ENCODE assay signal across 1 cellular context in the genomic region with DNA sequence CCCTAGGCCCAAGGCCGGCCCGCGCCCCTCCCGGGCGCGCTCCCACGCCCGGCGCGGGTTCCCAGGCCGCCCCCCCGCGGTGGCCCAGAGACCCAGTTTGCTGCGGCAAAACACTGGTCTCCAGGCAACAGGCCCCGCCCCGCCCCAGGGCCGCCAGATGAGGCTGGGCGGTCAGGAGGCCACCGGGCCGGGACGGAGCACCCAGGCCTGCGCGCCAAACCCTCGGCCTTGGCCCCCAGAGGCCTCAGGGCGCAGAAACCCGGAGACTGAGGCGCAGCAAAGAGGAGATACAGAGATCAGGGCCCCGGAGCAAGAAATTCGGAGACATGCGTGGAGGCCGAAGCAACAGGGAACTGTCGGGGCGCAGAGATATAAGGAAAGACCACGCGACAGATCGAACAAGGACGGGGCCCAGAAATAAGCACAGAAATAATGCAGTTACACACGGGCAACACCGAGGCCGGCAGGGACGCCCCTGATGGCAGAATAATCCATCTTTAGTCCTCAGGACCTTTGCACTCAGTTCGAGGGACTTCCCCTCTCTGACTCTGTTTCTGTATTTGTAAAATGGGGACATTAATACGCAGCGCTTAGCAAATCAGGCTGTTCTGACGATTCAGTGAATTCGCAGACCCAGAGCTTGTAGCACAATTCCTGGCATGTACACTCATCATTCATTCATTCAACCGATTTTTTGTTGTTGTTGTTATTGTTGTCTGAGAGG.
TF ChIP-seq lines count a peak whose summit lies in the region.

No MANE protein-coding gene starts in this region.

TF ChIP-seq in K562, 482 proteins besides CTCF, POLR2A, EP300 and RAD21 (continued from another document and continues in another):
- TF ChIP-seq, protein P1, sequence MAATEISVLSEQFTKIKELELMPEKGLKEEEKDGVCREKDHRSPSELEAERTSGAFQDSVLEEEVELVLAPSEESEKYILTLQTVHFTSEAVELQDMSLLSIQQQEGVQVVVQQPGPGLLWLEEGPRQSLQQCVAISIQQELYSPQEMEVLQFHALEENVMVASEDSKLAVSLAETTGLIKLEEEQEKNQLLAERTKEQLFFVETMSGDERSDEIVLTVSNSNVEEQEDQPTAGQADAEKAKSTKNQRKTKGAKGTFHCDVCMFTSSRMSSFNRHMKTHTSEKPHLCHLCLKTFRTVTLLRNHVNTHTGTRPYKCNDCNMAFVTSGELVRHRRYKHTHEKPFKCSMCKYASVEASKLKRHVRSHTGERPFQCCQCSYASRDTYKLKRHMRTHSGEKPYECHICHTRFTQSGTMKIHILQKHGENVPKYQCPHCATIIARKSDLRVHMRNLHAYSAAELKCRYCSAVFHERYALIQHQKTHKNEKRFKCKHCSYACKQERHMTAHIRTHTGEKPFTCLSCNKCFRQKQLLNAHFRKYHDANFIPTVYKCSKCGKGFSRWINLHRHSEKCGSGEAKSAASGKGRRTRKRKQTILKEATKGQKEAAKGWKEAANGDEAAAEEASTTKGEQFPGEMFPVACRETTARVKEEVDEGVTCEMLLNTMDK (IDR thresholded peaks at IDR 0.05; ENCODE audit: borderline replicate concordance, insufficient read depth, low read depth, low read length, poor library complexity, severe bottlenecking): peak; percentile 93
- TF ChIP-seq, protein P2, sequence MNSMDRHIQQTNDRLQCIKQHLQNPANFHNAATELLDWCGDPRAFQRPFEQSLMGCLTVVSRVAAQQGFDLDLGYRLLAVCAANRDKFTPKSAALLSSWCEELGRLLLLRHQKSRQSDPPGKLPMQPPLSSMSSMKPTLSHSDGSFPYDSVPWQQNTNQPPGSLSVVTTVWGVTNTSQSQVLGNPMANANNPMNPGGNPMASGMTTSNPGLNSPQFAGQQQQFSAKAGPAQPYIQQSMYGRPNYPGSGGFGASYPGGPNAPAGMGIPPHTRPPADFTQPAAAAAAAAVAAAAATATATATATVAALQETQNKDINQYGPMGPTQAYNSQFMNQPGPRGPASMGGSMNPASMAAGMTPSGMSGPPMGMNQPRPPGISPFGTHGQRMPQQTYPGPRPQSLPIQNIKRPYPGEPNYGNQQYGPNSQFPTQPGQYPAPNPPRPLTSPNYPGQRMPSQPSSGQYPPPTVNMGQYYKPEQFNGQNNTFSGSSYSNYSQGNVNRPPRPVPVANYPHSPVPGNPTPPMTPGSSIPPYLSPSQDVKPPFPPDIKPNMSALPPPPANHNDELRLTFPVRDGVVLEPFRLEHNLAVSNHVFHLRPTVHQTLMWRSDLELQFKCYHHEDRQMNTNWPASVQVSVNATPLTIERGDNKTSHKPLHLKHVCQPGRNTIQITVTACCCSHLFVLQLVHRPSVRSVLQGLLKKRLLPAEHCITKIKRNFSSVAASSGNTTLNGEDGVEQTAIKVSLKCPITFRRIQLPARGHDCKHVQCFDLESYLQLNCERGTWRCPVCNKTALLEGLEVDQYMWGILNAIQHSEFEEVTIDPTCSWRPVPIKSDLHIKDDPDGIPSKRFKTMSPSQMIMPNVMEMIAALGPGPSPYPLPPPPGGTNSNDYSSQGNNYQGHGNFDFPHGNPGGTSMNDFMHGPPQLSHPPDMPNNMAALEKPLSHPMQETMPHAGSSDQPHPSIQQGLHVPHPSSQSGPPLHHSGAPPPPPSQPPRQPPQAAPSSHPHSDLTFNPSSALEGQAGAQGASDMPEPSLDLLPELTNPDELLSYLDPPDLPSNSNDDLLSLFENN (IDR thresholded peaks at IDR 0.05; ENCODE audit: low read depth in 2 of 2, low read length in 2 of 2): no peak
- TF ChIP-seq YY1 (IDR thresholded peaks at IDR 0.05; ENCODE audit: borderline replicate concordance in 1 of 3, control insufficient read depth in 1 of 3, extremely low read depth in 1 of 3, insufficient read depth in 3 of 3, insufficient read length in 1 of 3, insufficient replicate concordance in 2 of 3, low read depth in 1 of 3, low read length in 2 of 3) (peak in 2 of 3 experiments; percentile 42 to 55), ZNF239 (CRISPR knock-in tag; IDR thresholded peaks at IDR 0.05) (no peak; the same call in 1 of the 2 replicates), POLR2G (IDR thresholded peaks at IDR 0.05; ENCODE audit: low read depth, low read length) (peak; percentile 90), POLR2AphosphoS2 (IDR thresholded peaks at IDR 0.05; ENCODE audit: low read length) (no peak), ETV1 (tag; conservative IDR thresholded peaks at IDR 0.05; ENCODE audit: low read depth) (0 out of 2 replicates have a peak, but pooled peaks have one; percentile 12), ZNF274 (IDR thresholded peaks at IDR 0.05; ENCODE audit: borderline replicate concordance, low read depth, low read length) (no peak), CREB1 (IDR thresholded peaks at IDR 0.05) (no peak), CREB1 (CRISPR knock-in tag; IDR thresholded peaks at IDR 0.05) (peak; percentile 52; the same call in 1 of the 2 replicates), SIN3A (IDR thresholded peaks at IDR 0.05; ENCODE audit: borderline replicate concordance in 2 of 2, control insufficient read depth in 1 of 2, low read depth in 2 of 2, low read length in 2 of 2) (peak in 1 of 2 experiments; percentile 27; a peak in 1 of 4 replicates), HDAC6 (IDR thresholded peaks at IDR 0.05; ENCODE audit: low read depth, low read length) (no peak), SRSF7 (optimal IDR thresholded peaks at IDR 0.05; ENCODE audit: low read depth, low read length) (no peak), NRF1 (conservative IDR thresholded peaks at IDR 0.05 in 1 of 2, IDR thresholded peaks at IDR 0.05 in 1 of 2) (peak; percentile 85 to 87), ZNF589 (CRISPR knock-in tag; IDR thresholded peaks at IDR 0.05; ENCODE audit: low read depth) (no peak), SMARCC2 (IDR thresholded peaks at IDR 0.05; ENCODE audit: low read depth) (0 out of 2 replicates have a peak, but pooled peaks have one; percentile 27), ZNF253 (CRISPR knock-in tag; conservative IDR thresholded peaks at IDR 0.05) (no peak), MTA3 (IDR thresholded peaks at IDR 0.05; ENCODE audit: borderline replicate concordance) (0 out of 2 replicates have a peak, but pooled peaks have one; percentile 27), SMAD4 (CRISPR knock-in tag; conservative IDR thresholded peaks at IDR 0.05) (peak; percentile 76), NR2F6 (CRISPR knock-in tag; IDR thresholded peaks at IDR 0.05) (no peak), PHF21A (IDR thresholded peaks at IDR 0.05; ENCODE audit: borderline replicate concordance, low read depth) (no peak), LEF1 (IDR thresholded peaks at IDR 0.05) (no peak), ESRRB (CRISPR knock-in tag; IDR thresholded peaks at IDR 0.05; ENCODE audit: borderline replicate concordance) (no peak), HNRNPUL1 (IDR thresholded peaks at IDR 0.05; ENCODE audit: low read length) (no peak), THRAP3 (IDR thresholded peaks at IDR 0.05; ENCODE audit: borderline replicate concordance) (no peak), ZFP36 (IDR thresholded peaks at IDR 0.05; ENCODE audit: low read depth, low read length, partially characterized antibody) (no peak), NEUROD1 (IDR thresholded peaks at IDR 0.05; ENCODE audit: borderline replicate concordance, low read depth, low read length, partially characterized antibody) (peak; percentile 48), EP400 (IDR thresholded peaks at IDR 0.05) (peak; percentile 56), ZBED1 (IDR thresholded peaks at IDR 0.05) (no peak)
- TF ChIP-seq, protein P3, sequence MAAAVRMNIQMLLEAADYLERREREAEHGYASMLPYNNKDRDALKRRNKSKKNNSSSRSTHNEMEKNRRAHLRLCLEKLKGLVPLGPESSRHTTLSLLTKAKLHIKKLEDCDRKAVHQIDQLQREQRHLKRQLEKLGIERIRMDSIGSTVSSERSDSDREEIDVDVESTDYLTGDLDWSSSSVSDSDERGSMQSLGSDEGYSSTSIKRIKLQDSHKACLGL (CRISPR knock-in tag; IDR thresholded peaks at IDR 0.05; ENCODE audit: borderline replicate concordance, poor library complexity, severe bottlenecking): no peak
- TF ChIP-seq, protein P4, sequence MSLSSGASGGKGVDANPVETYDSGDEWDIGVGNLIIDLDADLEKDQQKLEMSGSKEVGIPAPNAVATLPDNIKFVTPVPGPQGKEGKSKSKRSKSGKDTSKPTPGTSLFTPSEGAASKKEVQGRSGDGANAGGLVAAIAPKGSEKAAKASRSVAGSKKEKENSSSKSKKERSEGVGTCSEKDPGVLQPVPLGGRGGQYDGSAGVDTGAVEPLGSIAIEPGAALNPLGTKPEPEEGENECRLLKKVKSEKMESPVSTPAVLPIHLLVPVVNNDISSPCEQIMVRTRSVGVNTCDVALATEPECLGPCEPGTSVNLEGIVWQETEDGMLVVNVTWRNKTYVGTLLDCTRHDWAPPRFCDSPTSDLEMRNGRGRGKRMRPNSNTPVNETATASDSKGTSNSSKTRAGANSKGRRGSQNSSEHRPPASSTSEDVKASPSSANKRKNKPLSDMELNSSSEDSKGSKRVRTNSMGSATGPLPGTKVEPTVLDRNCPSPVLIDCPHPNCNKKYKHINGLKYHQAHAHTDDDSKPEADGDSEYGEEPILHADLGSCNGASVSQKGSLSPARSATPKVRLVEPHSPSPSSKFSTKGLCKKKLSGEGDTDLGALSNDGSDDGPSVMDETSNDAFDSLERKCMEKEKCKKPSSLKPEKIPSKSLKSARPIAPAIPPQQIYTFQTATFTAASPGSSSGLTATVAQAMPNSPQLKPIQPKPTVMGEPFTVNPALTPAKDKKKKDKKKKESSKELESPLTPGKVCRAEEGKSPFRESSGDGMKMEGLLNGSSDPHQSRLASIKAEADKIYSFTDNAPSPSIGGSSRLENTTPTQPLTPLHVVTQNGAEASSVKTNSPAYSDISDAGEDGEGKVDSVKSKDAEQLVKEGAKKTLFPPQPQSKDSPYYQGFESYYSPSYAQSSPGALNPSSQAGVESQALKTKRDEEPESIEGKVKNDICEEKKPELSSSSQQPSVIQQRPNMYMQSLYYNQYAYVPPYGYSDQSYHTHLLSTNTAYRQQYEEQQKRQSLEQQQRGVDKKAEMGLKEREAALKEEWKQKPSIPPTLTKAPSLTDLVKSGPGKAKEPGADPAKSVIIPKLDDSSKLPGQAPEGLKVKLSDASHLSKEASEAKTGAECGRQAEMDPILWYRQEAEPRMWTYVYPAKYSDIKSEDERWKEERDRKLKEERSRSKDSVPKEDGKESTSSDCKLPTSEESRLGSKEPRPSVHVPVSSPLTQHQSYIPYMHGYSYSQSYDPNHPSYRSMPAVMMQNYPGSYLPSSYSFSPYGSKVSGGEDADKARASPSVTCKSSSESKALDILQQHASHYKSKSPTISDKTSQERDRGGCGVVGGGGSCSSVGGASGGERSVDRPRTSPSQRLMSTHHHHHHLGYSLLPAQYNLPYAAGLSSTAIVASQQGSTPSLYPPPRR (CRISPR knock-in tag; IDR thresholded peaks at IDR 0.05; ENCODE audit: borderline replicate concordance): no peak
- TF ChIP-seq, protein P5, sequence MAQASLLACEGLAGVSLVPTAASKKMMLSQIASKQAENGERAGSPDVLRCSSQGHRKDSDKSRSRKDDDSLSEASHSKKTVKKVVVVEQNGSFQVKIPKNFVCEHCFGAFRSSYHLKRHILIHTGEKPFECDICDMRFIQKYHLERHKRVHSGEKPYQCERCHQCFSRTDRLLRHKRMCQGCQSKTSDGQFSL (CRISPR knock-in tag; IDR thresholded peaks at IDR 0.05): no peak
- TF ChIP-seq, protein P5 (tag; IDR thresholded peaks at IDR 0.05): no peak
- TF ChIP-seq, protein P6, sequence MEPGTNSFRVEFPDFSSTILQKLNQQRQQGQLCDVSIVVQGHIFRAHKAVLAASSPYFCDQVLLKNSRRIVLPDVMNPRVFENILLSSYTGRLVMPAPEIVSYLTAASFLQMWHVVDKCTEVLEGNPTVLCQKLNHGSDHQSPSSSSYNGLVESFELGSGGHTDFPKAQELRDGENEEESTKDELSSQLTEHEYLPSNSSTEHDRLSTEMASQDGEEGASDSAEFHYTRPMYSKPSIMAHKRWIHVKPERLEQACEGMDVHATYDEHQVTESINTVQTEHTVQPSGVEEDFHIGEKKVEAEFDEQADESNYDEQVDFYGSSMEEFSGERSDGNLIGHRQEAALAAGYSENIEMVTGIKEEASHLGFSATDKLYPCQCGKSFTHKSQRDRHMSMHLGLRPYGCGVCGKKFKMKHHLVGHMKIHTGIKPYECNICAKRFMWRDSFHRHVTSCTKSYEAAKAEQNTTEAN (CRISPR knock-in tag; IDR thresholded peaks at IDR 0.05): peak; percentile 63; the same call in 1 of the 2 replicates
- TF ChIP-seq, protein P7, sequence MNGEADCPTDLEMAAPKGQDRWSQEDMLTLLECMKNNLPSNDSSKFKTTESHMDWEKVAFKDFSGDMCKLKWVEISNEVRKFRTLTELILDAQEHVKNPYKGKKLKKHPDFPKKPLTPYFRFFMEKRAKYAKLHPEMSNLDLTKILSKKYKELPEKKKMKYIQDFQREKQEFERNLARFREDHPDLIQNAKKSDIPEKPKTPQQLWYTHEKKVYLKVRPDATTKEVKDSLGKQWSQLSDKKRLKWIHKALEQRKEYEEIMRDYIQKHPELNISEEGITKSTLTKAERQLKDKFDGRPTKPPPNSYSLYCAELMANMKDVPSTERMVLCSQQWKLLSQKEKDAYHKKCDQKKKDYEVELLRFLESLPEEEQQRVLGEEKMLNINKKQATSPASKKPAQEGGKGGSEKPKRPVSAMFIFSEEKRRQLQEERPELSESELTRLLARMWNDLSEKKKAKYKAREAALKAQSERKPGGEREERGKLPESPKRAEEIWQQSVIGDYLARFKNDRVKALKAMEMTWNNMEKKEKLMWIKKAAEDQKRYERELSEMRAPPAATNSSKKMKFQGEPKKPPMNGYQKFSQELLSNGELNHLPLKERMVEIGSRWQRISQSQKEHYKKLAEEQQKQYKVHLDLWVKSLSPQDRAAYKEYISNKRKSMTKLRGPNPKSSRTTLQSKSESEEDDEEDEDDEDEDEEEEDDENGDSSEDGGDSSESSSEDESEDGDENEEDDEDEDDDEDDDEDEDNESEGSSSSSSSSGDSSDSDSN (IDR thresholded peaks at IDR 0.05; ENCODE audit: borderline replicate concordance in 1 of 2, low read depth in 2 of 2, low read length in 2 of 2): peak in 1 of 2 experiments; percentile 84; a peak in 2 of 4 replicates
